Comparison of ENCODE assay signal across 8 cellular contexts in genomic region chr13:113904411-113904810, GRCh38. TPM values are rescaled to one million over a fixed set of nuclear protein-coding genes. Genes with fewer than 3 reads are reported as not detected.
DNase-seq lines count a peak whose midpoint lies in the region; ATAC-seq and TF ChIP-seq lines count a peak whose summit lies in the region.

No MANE protein-coding gene starts in this region.

- peak; percentile 27 for DNase-seq in activated CD4-positive, CD25-positive, alpha-beta regulatory T cell treated with anti-CD3 and anti-CD28 coated beads, Interleukin-2, amount 50 U/mL, for 72 hours
- DNase-seq in SJCRH30 (peak; percentile 23 to 54), neural progenitor cell (ENCODE audit: low spot score) (peak; percentile 75), NCI-H510A treated with DMSO at 0.1 percent for 48 hours (lab: John Stamatoyannopoulos, UW) (no peak), occipital lobe (lab: John Stamatoyannopoulos, UW) (no peak), GM19238 (ENCODE audit: insufficient read length, low spot score) (no peak)

- no peaks in the 10 kb centered on the region for H3K79me2 ChIP-seq in neural progenitor cell (ENCODE audit: low read depth)

- H3K4me3 ChIP-seq in SJCRH30, result no peak overlapping the region
- H3K4me3 ChIP-seq in neural progenitor cell, result no peak overlapping the region

- H3K27me3 ChIP-seq in SJCRH30 (0 out of 2 replicates have a peak, but pooled peaks cover 4% of the 10 kb centered on the region), neural progenitor cell (no peaks in the 10 kb centered on the region)

- H3K4me1 Mint-ChIP-seq in neural progenitor cell, result peaks cover 15% of the 10 kb centered on the region

- no peaks in the 10 kb centered on the region for H3K9me3 ChIP-seq in SJCRH30 (replicated peaks)
- H3K9me3 ChIP-seq in neural progenitor cell (ENCODE audit: low read depth), result no peaks in the 10 kb centered on the region

- no peak overlapping the region for H3K4me3 Mint-ChIP-seq in neural progenitor cell

- H3K4me1 ChIP-seq in SJCRH30 (no peaks in the 10 kb centered on the region), neural progenitor cell (no peaks in the 10 kb centered on the region)

- H3K36me3 ChIP-seq in SJCRH30 (no peaks in the 10 kb centered on the region), neural progenitor cell (no peaks in the 10 kb centered on the region)

- no peaks in the 10 kb centered on the region for H3K36me3 Mint-ChIP-seq in neural progenitor cell

- ATAC-seq in activated CD4-positive, CD25-positive, alpha-beta regulatory T cell treated with anti-CD3 and anti-CD28 coated beads, Interleukin-2, amount 50 U/mL, for 24 hours, result no peak
- peak; percentile 72 for ATAC-seq in esophagus mucosa

- H3K27ac Mint-ChIP-seq in neural progenitor cell, result no peak overlapping the region

- no peak overlapping the region for H2AFZ ChIP-seq in neural progenitor cell (replicated peaks)

- no peak overlapping the region for H3K9ac ChIP-seq in neural progenitor cell

- H3F3A ChIP-seq in neural progenitor cell (ENCODE audit: low read depth), result no peaks in the 10 kb centered on the region

- H3K27ac ChIP-seq in SJCRH30 (no peak overlapping the region), neural progenitor cell (no peak overlapping the region)

- H3K4me2 ChIP-seq in neural progenitor cell, result no peak overlapping the region

- no peaks in the 10 kb centered on the region for H4K20me1 ChIP-seq in neural progenitor cell (ENCODE audit: low read depth)

- TF ChIP-seq CTCF in neural progenitor cell (IDR thresholded peaks at IDR 0.05), result peak; percentile 77

- peaks cover 2% of the 10 kb centered on the region for H3K27me3 Mint-ChIP-seq in neural progenitor cell (ENCODE audit: insufficient read depth, low read depth)

- H3K9me3 Mint-ChIP-seq in neural progenitor cell, result no peaks in the 10 kb centered on the region

RNA-seq across cellular contexts. Expression of gene GAS6, which starts 40.5 kb away (rescaled TPM):
- total RNA-seq in SJCRH30 (2014; rRNA removed; shearing (Covaris generic)), result 0.10 and 0.14 TPM in 2 replicates
- 34.8 TPM for total RNA-seq in esophagus mucosa
- 12.8 and 31.7 TPM in 2 replicates for total RNA-seq in neural progenitor cell (ENCODE audit: low replicate concordance)
- 21.8 TPM for total RNA-seq in occipital lobe

Comparison
In these comparisons a context has a peak if more than half of its experiments do, and no peak if none do; other contexts are left out.
1. DNase-seq: peak in activated CD4-positive, CD25-positive, alpha-beta regulatory T cell treated with anti-CD3 and anti-CD28 coated beads, Interleukin-2, amount 50 U/mL, for 72 hours (single experiment), SJCRH30 (2 of 2) and neural progenitor cell (single experiment); none in NCI-H510A treated with DMSO at 0.1 percent for 48 hours (single experiment), occipital lobe (single experiment) and GM19238 (single experiment).
2. RNA of gene GAS6, which starts 40.5 kb away (total RNA-seq): 34.8 TPM in esophagus mucosa (single experiment), 21.8 TPM in occipital lobe (single experiment) and 12.8 to 31.7 TPM in neural progenitor cell; 0.10 to 0.14 TPM in SJCRH30; every median in the first group is over 10 times any median in the second.